In the genomic region with DNA sequence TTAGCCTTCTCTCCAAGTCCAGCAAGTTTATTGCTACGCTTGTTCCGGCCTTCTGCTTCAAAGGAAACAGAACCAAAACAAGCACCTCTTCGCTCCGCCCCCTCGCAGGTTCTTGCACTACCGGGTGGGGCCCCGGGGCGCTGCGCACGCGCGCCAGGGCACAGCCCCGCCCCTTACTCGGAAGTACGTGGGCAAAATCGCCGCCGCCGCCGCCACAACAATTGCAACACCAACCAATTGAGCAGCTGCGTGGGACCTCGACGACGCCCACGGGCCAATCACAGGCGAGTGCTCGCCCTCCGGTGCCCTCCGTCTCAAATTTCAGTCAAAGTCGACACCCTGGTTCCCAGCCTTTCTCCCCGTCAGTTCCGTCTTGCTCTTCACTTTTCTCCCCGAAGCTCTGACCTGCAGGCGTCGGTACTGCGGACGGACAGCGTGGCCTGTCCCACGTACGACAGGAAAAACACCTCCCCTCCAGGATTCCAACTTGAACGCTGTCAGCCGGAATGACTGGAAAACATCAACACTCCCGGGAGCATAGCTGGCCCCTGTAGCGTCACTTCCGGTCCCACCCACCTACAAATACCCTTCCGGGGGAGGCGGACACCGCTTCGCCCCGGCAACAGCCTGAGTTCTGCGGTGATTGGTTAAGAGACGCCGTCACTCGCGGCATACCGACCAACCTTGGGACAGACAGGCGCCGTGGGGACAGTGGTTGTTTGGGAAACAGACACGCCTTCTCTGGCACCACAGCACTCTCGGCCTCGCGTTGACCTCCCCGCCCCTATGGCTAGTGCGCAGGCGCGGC, we compare ENCODE assay signal across 8 cellular contexts. TPM values are rescaled to one million over a fixed set of nuclear protein-coding genes. Genes with fewer than 3 reads are reported as not detected.
DNase-seq lines count a peak whose midpoint lies in the region; ATAC-seq, FAIRE-seq and TF ChIP-seq lines count a peak whose summit lies in the region.

No MANE protein-coding gene starts in this region.

- peaks cover 0 to 8% of the 10 kb centered on the region in 2 experiments; a peak in 2 of 5 replicates for H3K36me3 ChIP-seq in HepG2 (replicated peaks in 1 of 2; ENCODE audit: control insufficient read depth in 1 of 2, insufficient read depth in 2 of 2, low read length in 2 of 2)

- peaks cover 39% of the 10 kb centered on the region for H3K79me2 ChIP-seq in HepG2 (ENCODE audit: insufficient read depth, low read length)

- intact Hi-C loops in CD14-positive monocyte (cut with micrococcal nuclease): loop anchor here in 1 of 2 donors (5.0 kb wide), 2 partner anchors 41 to 84 kb away; a partner anchor contains a TSS
- intact Hi-C loops in HepG2 (cut with micrococcal nuclease; ENCODE audit: unreplicated experiment): loop anchor here (1.0 to 5.0 kb wide), 2 partner anchors 44 to 84 kb away; a partner anchor contains a TSS

- CTCF ChIA-PET in HepG2 (lab: Yijun Ruan, JAX; ENCODE audit: low intra/inter-chr PET ratio, low total read pairs): no interaction called here

- peak overlapping the region; percentile 62 to 81 (median 76); a peak in 5 of 6 replicates for H3K4me3 ChIP-seq in HepG2 (replicated peaks in 1 of 3; ENCODE audit: insufficient read depth in 1 of 3, low read depth in 2 of 3, low read length in 3 of 3)

- 3% methylated on average over 6 of the region's 66 CpGs for WGBS in HepG2 (ENCODE audit: low lambda C conversion rate)

- TF ChIP-seq CTCF in CD14-positive monocyte (IDR thresholded peaks at IDR 0.05) (no peak), HepG2 (CRISPR knock-in tag; IDR thresholded peaks at IDR 0.05) (no peak)

- peak overlapping the region; percentile 98 for H3K27ac ChIP-seq in HepG2 (ENCODE audit: extremely low read length, insufficient read depth, low read length)

- peak overlapping the region; percentile 83 to 96 for H3K4me3 Mint-ChIP-seq in CD14-positive monocyte

- TF ChIP-seq POLR2A in HepG2 (IDR thresholded peaks at IDR 0.05; ENCODE audit: insufficient read depth in 1 of 2, low read depth in 2 of 2, low read length in 2 of 2): peak in 1 of 2 experiments; percentile 67; a peak in 2 of 4 replicates

- peak overlapping the region; percentile 83 for H3K4me2 ChIP-seq in HepG2 (ENCODE audit: low read depth, low read length)

- H3K36me3 Mint-ChIP-seq in CD14-positive monocyte: peaks cover 5 to 21% of the 10 kb centered on the region in 2 donors

- FAIRE-seq in HepG2 (lab: Jason Lieb, UNC): peak; percentile 99

- in situ Hi-C loops in HepG2 (cut with HindIII; ENCODE audit: extremely low pct_ligation_motif_present, low pct_unique_long_range_greater_than_20kb): no loop called here

- no peak for TF ChIP-seq RAD21 in HepG2 (CRISPR knock-in tag; IDR thresholded peaks at IDR 0.05)

- H4K20me1 ChIP-seq in HepG2 (ENCODE audit: insufficient read depth, low read length): no peaks in the 10 kb centered on the region

- H3K9ac ChIP-seq in HepG2 (ENCODE audit: insufficient read depth, low read depth, low read length): peak overlapping the region; percentile 82

- BruUV-seq in HepG2 (replicated peaks; lab: Mats Ljungman, UMichigan): no TSS peak

- peaks cover 67% of the 10 kb centered on the region for H3K4me1 ChIP-seq in HepG2 (ENCODE audit: insufficient read depth, low read length)

- ATAC-seq in GM19397 (IDR thresholded peaks at IDR 0.05; ENCODE audit: unreplicated experiment) (peak; percentile 78), HG03565 (IDR thresholded peaks at IDR 0.05; ENCODE audit: unreplicated experiment) (peak; percentile 79), HepG2 (peak; percentile 88)

- H3K9me3 Mint-ChIP-seq in CD14-positive monocyte: peaks cover 0 to 19% (median 0%) of the 10 kb centered on the region in 7 donors

- POLR2A ChIA-PET in HepG2 (lab: Yijun Ruan, JAX): interaction anchor here (0.7 to 2.4 kb wide), 22 partner anchors 12 to 1316 kb away, joined by 3 to 11 read pairs (median 5); a partner anchor contains a TSS

- no peaks in the 10 kb centered on the region for H3K27me3 ChIP-seq in HepG2 (ENCODE audit: control insufficient read depth in 1 of 2, insufficient read depth in 2 of 2, low read length in 2 of 2)

- H2AFZ ChIP-seq in HepG2 (ENCODE audit: low read length): no peak overlapping the region

- TF ChIP-seq EP300 in HepG2 (IDR thresholded peaks at IDR 0.05; ENCODE audit: low read depth in 2 of 2, low read length in 2 of 2) (no peak; a peak in 1 of 4 replicates), HepG2 (CRISPR knock-in tag; IDR thresholded peaks at IDR 0.05; ENCODE audit: borderline replicate concordance) (no peak)

- peaks cover 52% of the 10 kb centered on the region for H3K4me1 Mint-ChIP-seq in CD14-positive monocyte

- H3K27ac Mint-ChIP-seq in CD14-positive monocyte: peak overlapping the region; percentile 100

- no peaks in the 10 kb centered on the region for H3K9me3 ChIP-seq in HepG2 (ENCODE audit: low read length)

- peaks cover 0 to 8% (median 1%) of the 10 kb centered on the region in 3 donors for H3K27me3 Mint-ChIP-seq in CD14-positive monocyte (ENCODE audit: low read depth in 3 of 3)

- DNase-seq in CD14-positive monocyte (ENCODE audit: low spot score) (peak; percentile 97), NCI-H748 treated with DMSO at 0.1 percent for 48 hours (lab: John Stamatoyannopoulos, UW) (peak; percentile 88), dermis blood vessel endothelial cell (peak; percentile 98), HepG2 (ENCODE audit: low spot score) (peak; percentile 93)
- DNase-seq in activated CD4-positive, alpha-beta T cell treated with anti-CD3 and anti-CD28 coated beads, Interleukin-2, amount 50 U/mL, for 4 hours: peak; percentile 87 to 90
- DNase-seq in stimulated activated CD4-positive, alpha-beta T cell treated with anti-CD3 and anti-CD28 coated beads, Interleukin-2, amount 100 ng/mL, for 48 hours: peak; percentile 80 to 81

RNA-seq across cellular contexts. Expression of a gene that starts 0.6 kb away (rescaled TPM):
- polyA plus RNA-seq in CD14-positive monocyte: 10 to 100 TPM in 1 of 2 donors, 1 to 10 TPM in 1; 8.4 to 12.4 TPM
- total RNA-seq in dermis blood vessel endothelial cell: 29.4 and 38.2 TPM in 2 replicates
- total RNA-seq in HepG2 (2016; rRNA removed; fragmentation: Illumina TruSeq; extraction: Trizol): 16.9 and 18.4 TPM in 2 replicates
- 7.3 and 7.9 TPM in 2 replicates for total RNA-seq in HepG2 (2016; cell fraction: cytosol; rRNA removed; fragmentation: Illumina TruSeq; extraction: Trizol; ENCODE audit: low read depth)
- 15.3 and 18.1 TPM in 2 replicates for total RNA-seq in HepG2 (2016; cell fraction: insoluble cytoplasmic fraction; rRNA removed; fragmentation: Illumina TruSeq; extraction: Trizol)
- total RNA-seq in HepG2 (2016; cell fraction: membrane; rRNA removed; fragmentation: Illumina TruSeq; extraction: Trizol): 13.3 and 13.6 TPM in 2 replicates
- 11.1 and 13.9 TPM in 2 replicates for total RNA-seq in HepG2 (2016; cell fraction: nucleus; rRNA removed; fragmentation: Illumina TruSeq; extraction: Trizol)
- polyA plus RNA-seq in HepG2 (2011; rRNA removed): 42.2 and 44.8 TPM in 2 replicates
- 29.5 and 29.7 TPM in 2 replicates for polyA plus RNA-seq in HepG2 (2011; cell fraction: cytosol; rRNA removed)
- 74.0 and 78.6 TPM in 2 replicates for polyA plus RNA-seq in HepG2 (2011; cell fraction: nucleus; rRNA removed)
- 30.8 and 34.7 TPM in 2 replicates for polyA plus RNA-seq in HepG2 (2012)
- polyA plus RNA-seq in HepG2 (2016; cell fraction: cytosol; fragmentation: Illumina TruSeq; extraction: Trizol; ENCODE audit: low read depth): 14.5 and 15.7 TPM in 2 replicates
- 20.0 and 25.8 TPM in 2 replicates for polyA plus RNA-seq in HepG2 (2016; cell fraction: insoluble cytoplasmic fraction; fragmentation: Illumina TruSeq; extraction: Trizol; ENCODE audit: low read depth)
- polyA plus RNA-seq in HepG2 (2016; cell fraction: membrane; fragmentation: Illumina TruSeq; extraction: Trizol; ENCODE audit: low read depth): 18.9 and 22.2 TPM in 2 replicates
- 32.8 and 33.6 TPM in 2 replicates for polyA plus RNA-seq in HepG2 (2016; cell fraction: nucleus; fragmentation: Illumina TruSeq; extraction: Trizol; ENCODE audit: insufficient read depth, low read depth)
- polyA minus RNA-seq in HepG2 (2011; rRNA and poly(A)+ RNA removed; ENCODE audit: low replicate concordance): 40.8 and 110 TPM in 2 replicates
- 20.0 and 21.9 TPM in 2 replicates for polyA minus RNA-seq in HepG2 (2011; cell fraction: cytosol; rRNA and poly(A)+ RNA removed)
- 14.8 and 17.9 TPM in 2 replicates for polyA minus RNA-seq in HepG2 (2011; cell fraction: nucleus; rRNA and poly(A)+ RNA removed)

RNA-seq across cellular contexts. Expression of a gene that starts 13.6 kb away (rescaled TPM):
- polyA plus RNA-seq in CD14-positive monocyte (not detected), HepG2 (2011; rRNA removed) (0.30 and 1.1 TPM in 2 replicates)
- total RNA-seq in dermis blood vessel endothelial cell (0.34 and 0.79 TPM in 2 replicates), HepG2 (2016; rRNA removed; fragmentation: Illumina TruSeq; extraction: Trizol) (0.07 TPM in 1 of 2 replicates, not detected in the other)
- total RNA-seq in HepG2 (2016; cell fraction: cytosol; rRNA removed; fragmentation: Illumina TruSeq; extraction: Trizol; ENCODE audit: low read depth): not detected in 2 replicates
- total RNA-seq in HepG2 (2016; cell fraction: insoluble cytoplasmic fraction; rRNA removed; fragmentation: Illumina TruSeq; extraction: Trizol): 0.04 TPM in 1 of 2 replicates, not detected in the other
- total RNA-seq in HepG2 (2016; cell fraction: membrane; rRNA removed; fragmentation: Illumina TruSeq; extraction: Trizol): not detected in 2 replicates
- total RNA-seq in HepG2 (2016; cell fraction: nucleus; rRNA removed; fragmentation: Illumina TruSeq; extraction: Trizol): 0.09 TPM in 1 of 2 replicates, not detected in the other
- polyA plus RNA-seq in HepG2 (2011; cell fraction: cytosol; rRNA removed): 0.08 and 0.10 TPM in 2 replicates
- 4.7 and 7.7 TPM in 2 replicates for polyA plus RNA-seq in HepG2 (2011; cell fraction: nucleus; rRNA removed)
- 0.68 and 1.8 TPM in 2 replicates for polyA plus RNA-seq in HepG2 (2012)
- polyA plus RNA-seq in HepG2 (2016; cell fraction: cytosol; fragmentation: Illumina TruSeq; extraction: Trizol; ENCODE audit: low read depth): 0.02 TPM in 1 of 2 replicates, not detected in the other
- polyA plus RNA-seq in HepG2 (2016; cell fraction: insoluble cytoplasmic fraction; fragmentation: Illumina TruSeq; extraction: Trizol; ENCODE audit: low read depth): 0.04 TPM in 1 of 2 replicates, not detected in the other
- polyA plus RNA-seq in HepG2 (2016; cell fraction: membrane; fragmentation: Illumina TruSeq; extraction: Trizol; ENCODE audit: low read depth): not detected in 2 replicates
- 0.56 and 0.63 TPM in 2 replicates for polyA plus RNA-seq in HepG2 (2016; cell fraction: nucleus; fragmentation: Illumina TruSeq; extraction: Trizol; ENCODE audit: insufficient read depth, low read depth)
- polyA minus RNA-seq in HepG2 (2011; rRNA and poly(A)+ RNA removed; ENCODE audit: low replicate concordance): 0.40 and 0.68 TPM in 2 replicates
- polyA minus RNA-seq in HepG2 (2011; cell fraction: cytosol; rRNA and poly(A)+ RNA removed): not detected in 2 replicates
- polyA minus RNA-seq in HepG2 (2011; cell fraction: nucleus; rRNA and poly(A)+ RNA removed): 0.52 and 0.87 TPM in 2 replicates

RNA-seq across cellular contexts. Expression of a gene that starts 39.2 kb away (rescaled TPM):
- polyA plus RNA-seq in CD14-positive monocyte (1 to 10 TPM; 6.7 to 9.9 TPM), HepG2 (2011; rRNA removed) (15.8 and 17.4 TPM in 2 replicates)
- total RNA-seq in dermis blood vessel endothelial cell (4.8 and 6.5 TPM in 2 replicates), HepG2 (2016; rRNA removed; fragmentation: Illumina TruSeq; extraction: Trizol) (13.0 and 14.4 TPM in 2 replicates)
- 1.7 and 2.6 TPM in 2 replicates for total RNA-seq in HepG2 (2016; cell fraction: cytosol; rRNA removed; fragmentation: Illumina TruSeq; extraction: Trizol; ENCODE audit: low read depth)
- 11.9 and 13.2 TPM in 2 replicates for total RNA-seq in HepG2 (2016; cell fraction: insoluble cytoplasmic fraction; rRNA removed; fragmentation: Illumina TruSeq; extraction: Trizol)
- total RNA-seq in HepG2 (2016; cell fraction: membrane; rRNA removed; fragmentation: Illumina TruSeq; extraction: Trizol): 5.9 and 6.5 TPM in 2 replicates
- 7.9 and 8.0 TPM in 2 replicates for total RNA-seq in HepG2 (2016; cell fraction: nucleus; rRNA removed; fragmentation: Illumina TruSeq; extraction: Trizol)
- 10.3 and 10.6 TPM in 2 replicates for polyA plus RNA-seq in HepG2 (2011; cell fraction: cytosol; rRNA removed)
- polyA plus RNA-seq in HepG2 (2011; cell fraction: nucleus; rRNA removed): 14.3 and 17.5 TPM in 2 replicates
- 10.1 and 10.6 TPM in 2 replicates for polyA plus RNA-seq in HepG2 (2012)
- 1.1 TPM in 2 replicates for polyA plus RNA-seq in HepG2 (2016; cell fraction: cytosol; fragmentation: Illumina TruSeq; extraction: Trizol; ENCODE audit: low read depth)
- 14.0 and 15.2 TPM in 2 replicates for polyA plus RNA-seq in HepG2 (2016; cell fraction: insoluble cytoplasmic fraction; fragmentation: Illumina TruSeq; extraction: Trizol; ENCODE audit: low read depth)
- 3.5 and 4.0 TPM in 2 replicates for polyA plus RNA-seq in HepG2 (2016; cell fraction: membrane; fragmentation: Illumina TruSeq; extraction: Trizol; ENCODE audit: low read depth)
- polyA plus RNA-seq in HepG2 (2016; cell fraction: nucleus; fragmentation: Illumina TruSeq; extraction: Trizol; ENCODE audit: insufficient read depth, low read depth): 11.4 and 16.3 TPM in 2 replicates
- polyA minus RNA-seq in HepG2 (2011; rRNA and poly(A)+ RNA removed; ENCODE audit: low replicate concordance): 17.3 and 37.4 TPM in 2 replicates
- polyA minus RNA-seq in HepG2 (2011; cell fraction: cytosol; rRNA and poly(A)+ RNA removed): 4.9 and 5.8 TPM in 2 replicates
- 8.5 and 10.9 TPM in 2 replicates for polyA minus RNA-seq in HepG2 (2011; cell fraction: nucleus; rRNA and poly(A)+ RNA removed)

RNA-seq across cellular contexts. Expression of a gene that starts 44.0 kb away (rescaled TPM):
- 10 to 100 TPM in 1 of 2 donors, 1 to 10 TPM in 1; 3.8 to 10.7 TPM for polyA plus RNA-seq in CD14-positive monocyte
- total RNA-seq in dermis blood vessel endothelial cell: 29.7 and 30.8 TPM in 2 replicates
- 15.0 and 16.1 TPM in 2 replicates for total RNA-seq in HepG2 (2016; rRNA removed; fragmentation: Illumina TruSeq; extraction: Trizol)
- total RNA-seq in HepG2 (2016; cell fraction: cytosol; rRNA removed; fragmentation: Illumina TruSeq; extraction: Trizol; ENCODE audit: low read depth): 1.7 and 2.0 TPM in 2 replicates
- total RNA-seq in HepG2 (2016; cell fraction: insoluble cytoplasmic fraction; rRNA removed; fragmentation: Illumina TruSeq; extraction: Trizol): 14.6 and 16.4 TPM in 2 replicates
- total RNA-seq in HepG2 (2016; cell fraction: membrane; rRNA removed; fragmentation: Illumina TruSeq; extraction: Trizol): 3.5 and 4.0 TPM in 2 replicates
- total RNA-seq in HepG2 (2016; cell fraction: nucleus; rRNA removed; fragmentation: Illumina TruSeq; extraction: Trizol): 12.0 and 14.5 TPM in 2 replicates
- polyA plus RNA-seq in HepG2 (2011; rRNA removed): 22.6 and 24.7 TPM in 2 replicates
- polyA plus RNA-seq in HepG2 (2011; cell fraction: cytosol; rRNA removed): 12.3 and 13.1 TPM in 2 replicates
- 95.2 and 107 TPM in 2 replicates for polyA plus RNA-seq in HepG2 (2011; cell fraction: nucleus; rRNA removed)
- polyA plus RNA-seq in HepG2 (2012): 19.3 and 22.4 TPM in 2 replicates
- polyA plus RNA-seq in HepG2 (2016; cell fraction: cytosol; fragmentation: Illumina TruSeq; extraction: Trizol; ENCODE audit: low read depth): 0.53 and 0.80 TPM in 2 replicates
- 16.6 and 18.3 TPM in 2 replicates for polyA plus RNA-seq in HepG2 (2016; cell fraction: insoluble cytoplasmic fraction; fragmentation: Illumina TruSeq; extraction: Trizol; ENCODE audit: low read depth)
- 1.8 and 1.9 TPM in 2 replicates for polyA plus RNA-seq in HepG2 (2016; cell fraction: membrane; fragmentation: Illumina TruSeq; extraction: Trizol; ENCODE audit: low read depth)
- 42.4 and 61.4 TPM in 2 replicates for polyA plus RNA-seq in HepG2 (2016; cell fraction: nucleus; fragmentation: Illumina TruSeq; extraction: Trizol; ENCODE audit: insufficient read depth, low read depth)
- 11.0 and 38.4 TPM in 2 replicates for polyA minus RNA-seq in HepG2 (2011; rRNA and poly(A)+ RNA removed; ENCODE audit: low replicate concordance)
- 5.4 and 5.6 TPM in 2 replicates for polyA minus RNA-seq in HepG2 (2011; cell fraction: cytosol; rRNA and poly(A)+ RNA removed)
- 19.6 and 21.1 TPM in 2 replicates for polyA minus RNA-seq in HepG2 (2011; cell fraction: nucleus; rRNA and poly(A)+ RNA removed)

RNA-seq across cellular contexts. Expression of a gene that starts 46.6 kb away (rescaled TPM):
- polyA plus RNA-seq in CD14-positive monocyte: 10 to 100 TPM; 18.4 to 21.6 TPM
- total RNA-seq in dermis blood vessel endothelial cell: 13.6 and 16.7 TPM in 2 replicates
- total RNA-seq in HepG2 (2016; rRNA removed; fragmentation: Illumina TruSeq; extraction: Trizol): 17.2 and 32.1 TPM in 2 replicates
- total RNA-seq in HepG2 (2016; cell fraction: cytosol; rRNA removed; fragmentation: Illumina TruSeq; extraction: Trizol; ENCODE audit: low read depth): 5.6 and 5.8 TPM in 2 replicates
- 13.8 and 35.7 TPM in 2 replicates for total RNA-seq in HepG2 (2016; cell fraction: insoluble cytoplasmic fraction; rRNA removed; fragmentation: Illumina TruSeq; extraction: Trizol)
- total RNA-seq in HepG2 (2016; cell fraction: membrane; rRNA removed; fragmentation: Illumina TruSeq; extraction: Trizol): 12.4 and 13.9 TPM in 2 replicates
- total RNA-seq in HepG2 (2016; cell fraction: nucleus; rRNA removed; fragmentation: Illumina TruSeq; extraction: Trizol): 24.9 and 30.9 TPM in 2 replicates
- 40.8 and 46.4 TPM in 2 replicates for polyA plus RNA-seq in HepG2 (2011; rRNA removed)
- polyA plus RNA-seq in HepG2 (2011; cell fraction: cytosol; rRNA removed): 41.7 and 48.0 TPM in 2 replicates
- polyA plus RNA-seq in HepG2 (2011; cell fraction: nucleus; rRNA removed): 31.2 and 31.5 TPM in 2 replicates
- polyA plus RNA-seq in HepG2 (2012): 16.3 and 18.8 TPM in 2 replicates
- 6.8 and 8.5 TPM in 2 replicates for polyA plus RNA-seq in HepG2 (2016; cell fraction: cytosol; fragmentation: Illumina TruSeq; extraction: Trizol; ENCODE audit: low read depth)
- 20.0 and 23.2 TPM in 2 replicates for polyA plus RNA-seq in HepG2 (2016; cell fraction: insoluble cytoplasmic fraction; fragmentation: Illumina TruSeq; extraction: Trizol; ENCODE audit: low read depth)
- 12.9 and 13.5 TPM in 2 replicates for polyA plus RNA-seq in HepG2 (2016; cell fraction: membrane; fragmentation: Illumina TruSeq; extraction: Trizol; ENCODE audit: low read depth)
- 57.8 and 62.5 TPM in 2 replicates for polyA plus RNA-seq in HepG2 (2016; cell fraction: nucleus; fragmentation: Illumina TruSeq; extraction: Trizol; ENCODE audit: insufficient read depth, low read depth)
- 110 and 137 TPM in 2 replicates for polyA minus RNA-seq in HepG2 (2011; rRNA and poly(A)+ RNA removed; ENCODE audit: low replicate concordance)
- 25.2 and 26.9 TPM in 2 replicates for polyA minus RNA-seq in HepG2 (2011; cell fraction: cytosol; rRNA and poly(A)+ RNA removed)
- 9.3 and 12.1 TPM in 2 replicates for polyA minus RNA-seq in HepG2 (2011; cell fraction: nucleus; rRNA and poly(A)+ RNA removed)

Comparison
In these comparisons a context has a peak if more than half of its experiments do, and no peak if none do; other contexts are left out.
1. Peak in every context shown above with its lines: DNase-seq, ATAC-seq, H3K4me3 ChIP-seq and H3K27ac ChIP-seq.